14 cellular contexts compared by ENCODE assay signal in genomic region chr17:75755205-75755901, GRCh38. TPM values are rescaled to one million over a fixed set of nuclear protein-coding genes. Genes with fewer than 3 reads are reported as not detected.
DNase-seq lines count a peak whose midpoint lies in the region; ATAC-seq and TF ChIP-seq lines count a peak whose summit lies in the region.
"Had no signal": no experiment of that assay in that cellular context is flagged by ENCODE, and none has a peak within 500 bp of the region (broad histone marks: within the 10 kb centered on the region; RNA-seq: fewer than 3 reads in every experiment).

No MANE protein-coding gene starts in this region.

- peaks cover 22% of the 10 kb centered on the region for H3K27me3 Mint-ChIP-seq in activated naive CD4-positive, alpha-beta T cell treated with anti-CD3 and anti-CD28 coated beads, Interleukin-2, amount 10 ng/mL, durations not matched to agents 7 days and 5 days
- H3K27me3 Mint-ChIP-seq: activated naive CD8-positive, alpha-beta T cell had no signal

- no peak overlapping the region for H2BK120ac ChIP-seq in mesenchymal stem cell (ENCODE audit: low read depth, low read length)

- no peak overlapping the region for H3K14ac ChIP-seq in mesenchymal stem cell (ENCODE audit: low read length in 2 of 2)

- H3K9me3 ChIP-seq in BLaER1 treated with 17β-estradiol and CSF1 and Interleukin-3, amounts not matched to agents 10 nM and 100 nM (replicated peaks in 1 of 11), result no peaks in the 10 kb centered on the region
- H3K9me3 ChIP-seq in mesenchymal stem cell (ENCODE audit: control insufficient read depth, low read length), result no peaks in the 10 kb centered on the region
- H3K9me3 ChIP-seq: stomach had no signal

- no peak overlapping the region for H3K27ac Mint-ChIP-seq in activated naive CD4-positive, alpha-beta T cell treated with anti-CD3 and anti-CD28 coated beads, Interleukin-2, amount 10 ng/mL, durations not matched to agents 7 days and 5 days

- H4K91ac ChIP-seq in mesenchymal stem cell (ENCODE audit: low read length), result peak overlapping the region; percentile 53

- no peak overlapping the region for H3K4me3 ChIP-seq in BLaER1 treated with 17β-estradiol and CSF1 and Interleukin-3, amounts not matched to agents 10 nM and 100 nM
- no peak overlapping the region for H3K4me3 ChIP-seq in mesenchymal stem cell (ENCODE audit: insufficient read depth in 1 of 2, low read depth in 1 of 2, low read length in 2 of 2)
- H3K4me3 ChIP-seq: stomach had no signal

- H3K18ac ChIP-seq in mesenchymal stem cell (ENCODE audit: low read depth in 1 of 2, low read length in 2 of 2), result no peak overlapping the region

- H3K23ac ChIP-seq in mesenchymal stem cell (ENCODE audit: low read length in 2 of 2), result no peak overlapping the region

- peaks cover 34 to 42% (median 39%) of the 10 kb centered on the region in 10 experiments for H3K4me1 ChIP-seq in BLaER1 treated with 17β-estradiol and CSF1 and Interleukin-3, amounts not matched to agents 10 nM and 100 nM
- H3K4me1 ChIP-seq in mesenchymal stem cell (ENCODE audit: control insufficient read depth, insufficient read depth, low read depth, low read length), result peaks cover 29% of the 10 kb centered on the region

- DNase-seq in EL (peak; percentile 49), mesenchymal stem cell (no peak), activated gamma-delta T cell treated with Interleukin-2 at 50 U/mL for 16 hours (no peak)
- DNase-seq in activated naive CD4-positive, alpha-beta T cell treated with anti-CD3 and anti-CD28 coated beads, Interleukin-2, amount 10 ng/mL, durations not matched to agents 7 days and 5 days, result no peak
- DNase-seq: activated CD8-positive, alpha-beta T cell treated with anti-CD3 and anti-CD28 coated beads, Interleukin-2, amount 10 ng/mL, durations not matched to agents 7 days and 5 days; Calu3; NCI-H2171 treated with DMSO at 0.1 percent for 48 hours; SIG-M5; stomach had no signal

- no peaks in the 10 kb centered on the region for H3K27me3 ChIP-seq in BLaER1 treated with 17β-estradiol and CSF1 and Interleukin-3, amounts not matched to agents 10 nM and 100 nM
- H3K27me3 ChIP-seq in mesenchymal stem cell (ENCODE audit: control insufficient read depth in 1 of 2, insufficient read depth in 1 of 2, low read length in 2 of 2), result peaks cover 0 to 10% of the 10 kb centered on the region in 2 experiments
- H3K27me3 ChIP-seq: stomach had no signal

- H4K8ac ChIP-seq in mesenchymal stem cell (ENCODE audit: low read length), result no peak overlapping the region

- H2AK5ac ChIP-seq in mesenchymal stem cell (ENCODE audit: low read length, severe bottlenecking), result no peak overlapping the region

- H3K9ac ChIP-seq in BLaER1 treated with 17β-estradiol and CSF1 and Interleukin-3, amounts not matched to agents 10 nM and 100 nM, result peak overlapping the region in 10 of 11 experiments; percentile 33 to 81 (median 48); a peak in 18 of 22 replicates
- H3K9ac ChIP-seq in mesenchymal stem cell (ENCODE audit: low read length), result no peak overlapping the region
- H3K9ac ChIP-seq: KMS-11 had no signal

- CTCF ChIA-PET in activated naive CD4-positive, alpha-beta T cell treated with anti-CD3 and anti-CD28 coated beads, Interleukin-2, amount 10 ng/mL, durations not matched to agents 7 days and 5 days (lab: Charles Lee), result interaction anchor here (1.4 to 11.5 kb wide), 4 partner anchors 65 to 122 kb away, joined by 3 to 209 read pairs (median 5); partner anchors contain the start of gene SMIM5

- 92% methylated on average over 20 of the region's 20 CpGs for WGBS in mesenchymal stem cell

- peak overlapping the region in 8 of 11 experiments; percentile 19 to 72 (median 49); a peak in 14 of 22 replicates for H3K27ac ChIP-seq in BLaER1 treated with 17β-estradiol and CSF1 and Interleukin-3, amounts not matched to agents 10 nM and 100 nM
- no peak overlapping the region for H3K27ac ChIP-seq in mesenchymal stem cell (ENCODE audit: low read length, poor library complexity, severe bottlenecking)
- H3K27ac ChIP-seq: KMS-11, stomach had no signal

- H3K9me3 Mint-ChIP-seq in activated naive CD4-positive, alpha-beta T cell treated with anti-CD3 and anti-CD28 coated beads, Interleukin-2, amount 10 ng/mL, durations not matched to agents 7 days and 5 days, result no peaks in the 10 kb centered on the region

- peak; percentile 6 for ATAC-seq in SK-N-SH treated with all-trans-retinoic acid at 6 μM for 48 hours
- no peak for ATAC-seq in GM21515 (IDR thresholded peaks at IDR 0.05; ENCODE audit: unreplicated experiment)
- ATAC-seq: activated CD8-positive, alpha-beta T cell treated with anti-CD3 and anti-CD28 coated beads, Interleukin-2, amount 10 ng/mL, durations not matched to agents 7 days and 5 days had no signal

- H3K4ac ChIP-seq in mesenchymal stem cell (ENCODE audit: low read depth in 1 of 2, low read length in 2 of 2), result no peak overlapping the region

- peaks cover 16% of the 10 kb centered on the region for H3K4me1 Mint-ChIP-seq in activated naive CD4-positive, alpha-beta T cell treated with anti-CD3 and anti-CD28 coated beads, Interleukin-2, amount 10 ng/mL, durations not matched to agents 7 days and 5 days

- H3K4me2 ChIP-seq in BLaER1 treated with 17β-estradiol and CSF1 and Interleukin-3, amounts not matched to agents 10 nM and 100 nM, result peak overlapping the region; percentile 73 to 97 (median 91)
- H3K4me2 ChIP-seq in mesenchymal stem cell (ENCODE audit: low read length, poor library complexity, severe bottlenecking), result no peak overlapping the region

- H2BK5ac ChIP-seq in mesenchymal stem cell (ENCODE audit: low read depth, low read length, poor library complexity, severe bottlenecking), result no peak overlapping the region

- peaks cover 8 to 24% (median 12%) of the 10 kb centered on the region in 11 experiments; a peak in 16 of 22 replicates for H3K36me3 ChIP-seq in BLaER1 treated with 17β-estradiol and CSF1 and Interleukin-3, amounts not matched to agents 10 nM and 100 nM
- H3K36me3 ChIP-seq in mesenchymal stem cell (ENCODE audit: control insufficient read depth in 1 of 2, insufficient read depth in 2 of 2, low read depth in 1 of 2, low read length in 2 of 2), result peaks cover 5 to 92% of the 10 kb centered on the region in 2 experiments

- H2AFZ ChIP-seq in mesenchymal stem cell (ENCODE audit: low read depth, low read length), result no peak overlapping the region

- peaks cover 7% of the 10 kb centered on the region for H3K79me1 ChIP-seq in mesenchymal stem cell (replicated peaks; ENCODE audit: low read length, poor library complexity, severe bottlenecking)

- H2BK12ac ChIP-seq in mesenchymal stem cell (ENCODE audit: low read length in 2 of 2), result no peak overlapping the region

- H4K20me1 ChIP-seq in BLaER1 treated with 17β-estradiol and CSF1 and Interleukin-3, amounts not matched to agents 10 nM and 100 nM, result no peaks in the 10 kb centered on the region

- peak overlapping the region; percentile 31 for H2BK15ac ChIP-seq in mesenchymal stem cell (ENCODE audit: low read depth, poor library complexity, severe bottlenecking)

- H3K36me3 Mint-ChIP-seq in activated naive CD4-positive, alpha-beta T cell treated with anti-CD3 and anti-CD28 coated beads, Interleukin-2, amount 10 ng/mL, durations not matched to agents 7 days and 5 days, result no peaks in the 10 kb centered on the region
- H3K36me3 Mint-ChIP-seq: activated naive CD8-positive, alpha-beta T cell had no signal

- H3K4me3 Mint-ChIP-seq in activated naive CD4-positive, alpha-beta T cell treated with anti-CD3 and anti-CD28 coated beads, Interleukin-2, amount 10 ng/mL, durations not matched to agents 7 days and 5 days, result no peak overlapping the region
- H3K4me3 Mint-ChIP-seq: activated CD8-positive, alpha-beta T cell treated with anti-CD3 and anti-CD28 coated beads, Interleukin-2, amount 10 ng/mL, durations not matched to agents 7 days and 5 days had no signal

TF ChIP-seq in SK-N-SH treated with all-trans-retinoic acid at 6 μM for 48 hours, 23 proteins besides CTCF, POLR2A, EP300 and RAD21 (continues in another document):
- no peak for TF ChIP-seq TOX (CRISPR knock-in tag; IDR thresholded peaks at IDR 0.05; ENCODE audit: borderline replicate concordance)
- TF ChIP-seq ISL1 (CRISPR knock-in tag; IDR thresholded peaks at IDR 0.05), result no peak
- TF ChIP-seq SNAI2 (CRISPR knock-in tag; IDR thresholded peaks at IDR 0.05), result no peak
- no peak for TF ChIP-seq GLIS3 (CRISPR knock-in tag; IDR thresholded peaks at IDR 0.05)
- no peak for TF ChIP-seq CREB5 (CRISPR knock-in tag; IDR thresholded peaks at IDR 0.05; ENCODE audit: low read depth)

RNA-seq across cellular contexts. Expression of gene GALK1, which starts 9.6 kb away (rescaled TPM):
- polyA plus RNA-seq in mesenchymal stem cell (2013, experiment 1 of 2), result 29.0 TPM
- polyA plus RNA-seq in mesenchymal stem cell (2013, experiment 2 of 2), result 27.7 TPM

RNA-seq across cellular contexts. Expression of gene UNK, which starts 29.3 kb away (rescaled TPM):
- polyA plus RNA-seq in mesenchymal stem cell (2013, experiment 1 of 2), result 16.2 TPM
- polyA plus RNA-seq in mesenchymal stem cell (2013, experiment 2 of 2), result 14.8 TPM

RNA-seq across cellular contexts. Expression of gene ITGB4, which starts 34.1 kb away (rescaled TPM):
- polyA plus RNA-seq in mesenchymal stem cell (2013, experiment 1 of 2), result 1.3 TPM
- polyA plus RNA-seq in mesenchymal stem cell (2013, experiment 2 of 2), result 1.0 TPM
